Comparison of ENCODE assay signal across 1 cellular context in the genomic region with DNA sequence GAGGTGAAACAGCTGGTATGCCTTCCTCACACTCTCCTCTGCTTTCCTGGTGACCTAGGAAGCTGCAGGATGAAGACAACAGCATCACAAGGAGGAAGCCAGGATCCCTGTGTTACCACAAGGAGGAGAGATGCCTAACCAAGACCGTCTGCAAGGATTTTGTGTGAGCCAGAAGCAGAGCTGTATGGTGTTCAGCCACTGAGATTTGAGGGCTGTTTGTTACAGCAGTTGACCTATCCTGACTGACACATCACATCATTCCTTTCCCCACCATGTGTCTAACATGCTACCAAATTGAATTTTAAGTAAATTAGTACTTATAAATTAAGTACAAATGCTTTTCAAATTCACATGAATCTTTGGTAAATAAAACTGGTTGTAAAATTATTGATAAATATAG.
A peak's percentile ranks its signal among the peaks of the same experiment; 100 is the strongest.
TF ChIP-seq lines count a peak whose summit lies in the region.

No MANE protein-coding gene starts in this region.

TF ChIP-seq in K562, 482 proteins besides CTCF, POLR2A, EP300 and RAD21:
- TF ChIP-seq ZNF79 (CRISPR knock-in tag; IDR thresholded peaks at IDR 0.05; ENCODE audit: low read depth) (no peak), MCM2 (IDR thresholded peaks at IDR 0.05; ENCODE audit: low read depth) (no peak), ZNF12 (CRISPR knock-in tag; IDR thresholded peaks at IDR 0.05) (peak; percentile 90; the same call in 1 of the 2 replicates)
